Comparison of ENCODE assay signal across 5 cellular contexts in genomic region chr2:142592171-142592570, GRCh38.
"Had no signal": no experiment of that assay in that cellular context is flagged by ENCODE, and none has a peak within 500 bp of the region (broad histone marks: within the 10 kb centered on the region; RNA-seq: fewer than 3 reads in every experiment).

No MANE protein-coding gene starts in this region.

- H3K27ac ChIP-seq: HL-60 had no signal

- H3K4me2 ChIP-seq: GM23338 had no signal

- H3K4me3 ChIP-seq: GM23338 had no signal

- ATAC-seq: GM23338, HepG2 had no signal

- H2AFZ ChIP-seq: GM23338 had no signal

- DNase-seq: H9, HCEC 1CT had no signal
